1 cellular context compared by ENCODE assay signal in genomic region chr6:52881996-52882841, GRCh38.
TF ChIP-seq lines count a peak whose summit lies in the region.

No MANE protein-coding gene starts in this region.

TF ChIP-seq in HepG2, 621 proteins besides CTCF, POLR2A, EP300 and RAD21 (continued from another document and continues in another):
- TF ChIP-seq, protein P1, sequence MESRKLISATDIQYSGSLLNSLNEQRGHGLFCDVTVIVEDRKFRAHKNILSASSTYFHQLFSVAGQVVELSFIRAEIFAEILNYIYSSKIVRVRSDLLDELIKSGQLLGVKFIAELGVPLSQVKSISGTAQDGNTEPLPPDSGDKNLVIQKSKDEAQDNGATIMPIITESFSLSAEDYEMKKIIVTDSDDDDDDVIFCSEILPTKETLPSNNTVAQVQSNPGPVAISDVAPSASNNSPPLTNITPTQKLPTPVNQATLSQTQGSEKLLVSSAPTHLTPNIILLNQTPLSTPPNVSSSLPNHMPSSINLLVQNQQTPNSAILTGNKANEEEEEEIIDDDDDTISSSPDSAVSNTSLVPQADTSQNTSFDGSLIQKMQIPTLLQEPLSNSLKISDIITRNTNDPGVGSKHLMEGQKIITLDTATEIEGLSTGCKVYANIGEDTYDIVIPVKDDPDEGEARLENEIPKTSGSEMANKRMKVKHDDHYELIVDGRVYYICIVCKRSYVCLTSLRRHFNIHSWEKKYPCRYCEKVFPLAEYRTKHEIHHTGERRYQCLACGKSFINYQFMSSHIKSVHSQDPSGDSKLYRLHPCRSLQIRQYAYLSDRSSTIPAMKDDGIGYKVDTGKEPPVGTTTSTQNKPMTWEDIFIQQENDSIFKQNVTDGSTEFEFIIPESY (CRISPR knock-in tag; IDR thresholded peaks at IDR 0.05): 0 out of 2 replicates have a peak, but pooled peaks have one; percentile 30
- TF ChIP-seq HNRNPL (IDR thresholded peaks at IDR 0.05; ENCODE audit: low read depth, low read length) (no peak), ATF1 (CRISPR knock-in tag; IDR thresholded peaks at IDR 0.05) (no peak), ZNF256 (CRISPR knock-in tag; conservative IDR thresholded peaks at IDR 0.05) (0 out of 2 replicates have a peak, but pooled peaks have one; percentile 66), ZNF746 (CRISPR knock-in tag; IDR thresholded peaks at IDR 0.05) (no peak), ATF7 (IDR thresholded peaks at IDR 0.05) (no peak), ATF7 (CRISPR knock-in tag; IDR thresholded peaks at IDR 0.05) (no peak), KLF16 (CRISPR knock-in tag; IDR thresholded peaks at IDR 0.05) (peak in 1 of 2 experiments; percentile 70; a peak in 2 of 4 replicates), ZNF431 (CRISPR knock-in tag; IDR thresholded peaks at IDR 0.05; ENCODE audit: borderline replicate concordance, low read depth) (no peak), SKI (IDR thresholded peaks at IDR 0.05; ENCODE audit: partially characterized antibody) (no peak), RARA (CRISPR knock-in tag; IDR thresholded peaks at IDR 0.05) (no peak), IRF1 (CRISPR knock-in tag; IDR thresholded peaks at IDR 0.05; ENCODE audit: low read depth) (no peak), ZNF329 (CRISPR knock-in tag; IDR thresholded peaks at IDR 0.05; ENCODE audit: low read depth) (no peak), HOXA7 (CRISPR knock-in tag; IDR thresholded peaks at IDR 0.05) (no peak), RORA (CRISPR knock-in tag; IDR thresholded peaks at IDR 0.05) (no peak), ZNF570 (CRISPR knock-in tag; IDR thresholded peaks at IDR 0.05; ENCODE audit: borderline replicate concordance) (no peak), ATF5 (CRISPR knock-in tag; IDR thresholded peaks at IDR 0.05; ENCODE audit: low read depth) (no peak), MED1 (CRISPR knock-in tag; IDR thresholded peaks at IDR 0.05) (0 out of 2 replicates have a peak, but pooled peaks have one; percentile 44), SMAD9 (CRISPR knock-in tag; IDR thresholded peaks at IDR 0.05) (no peak), ZBED4 (CRISPR knock-in tag; IDR thresholded peaks at IDR 0.05; ENCODE audit: borderline replicate concordance) (no peak), NR2C2 (CRISPR knock-in tag; IDR thresholded peaks at IDR 0.05; ENCODE audit: borderline replicate concordance) (0 out of 2 replicates have a peak, but pooled peaks have one; percentile 21), GMEB2 (CRISPR knock-in tag; IDR thresholded peaks at IDR 0.05; ENCODE audit: low read depth) (no peak), MAFK (conservative IDR thresholded peaks at IDR 0.05 in 1 of 2, IDR thresholded peaks at IDR 0.05 in 1 of 2; ENCODE audit: low read length in 2 of 2) (no peak), ATF4 (CRISPR knock-in tag; IDR thresholded peaks at IDR 0.05) (no peak), DNMT1 (CRISPR knock-in tag; IDR thresholded peaks at IDR 0.05) (no peak), KDM5B (CRISPR knock-in tag; IDR thresholded peaks at IDR 0.05; ENCODE audit: borderline replicate concordance) (no peak), TFDP2 (CRISPR knock-in tag; IDR thresholded peaks at IDR 0.05) (no peak), RARG (CRISPR knock-in tag; IDR thresholded peaks at IDR 0.05; ENCODE audit: low read depth) (no peak), ZBTB1 (CRISPR knock-in tag; IDR thresholded peaks at IDR 0.05; ENCODE audit: borderline replicate concordance) (no peak), ZMYM4 (CRISPR knock-in tag; IDR thresholded peaks at IDR 0.05) (peak; percentile 80), TRIM24 (CRISPR knock-in tag; IDR thresholded peaks at IDR 0.05) (no peak), PHF8 (CRISPR knock-in tag; IDR thresholded peaks at IDR 0.05) (no peak), JUND (CRISPR knock-in tag; IDR thresholded peaks at IDR 0.05) (no peak), ZBTB43 (CRISPR knock-in tag; conservative IDR thresholded peaks at IDR 0.05) (no peak), FOXK2 (IDR thresholded peaks at IDR 0.05) (no peak), ARID2 (CRISPR knock-in tag; IDR thresholded peaks at IDR 0.05; ENCODE audit: borderline replicate concordance) (no peak), NFKB2 (CRISPR knock-in tag; IDR thresholded peaks at IDR 0.05; ENCODE audit: borderline replicate concordance) (peak; percentile 46; the same call in 1 of the 2 replicates), ZNF816 (CRISPR knock-in tag; IDR thresholded peaks at IDR 0.05; ENCODE audit: borderline replicate concordance) (no peak), BHLHE40 (IDR thresholded peaks at IDR 0.05; ENCODE audit: low read length) (peak; percentile 30; the same call in 1 of the 2 replicates)
- TF ChIP-seq, protein P2, sequence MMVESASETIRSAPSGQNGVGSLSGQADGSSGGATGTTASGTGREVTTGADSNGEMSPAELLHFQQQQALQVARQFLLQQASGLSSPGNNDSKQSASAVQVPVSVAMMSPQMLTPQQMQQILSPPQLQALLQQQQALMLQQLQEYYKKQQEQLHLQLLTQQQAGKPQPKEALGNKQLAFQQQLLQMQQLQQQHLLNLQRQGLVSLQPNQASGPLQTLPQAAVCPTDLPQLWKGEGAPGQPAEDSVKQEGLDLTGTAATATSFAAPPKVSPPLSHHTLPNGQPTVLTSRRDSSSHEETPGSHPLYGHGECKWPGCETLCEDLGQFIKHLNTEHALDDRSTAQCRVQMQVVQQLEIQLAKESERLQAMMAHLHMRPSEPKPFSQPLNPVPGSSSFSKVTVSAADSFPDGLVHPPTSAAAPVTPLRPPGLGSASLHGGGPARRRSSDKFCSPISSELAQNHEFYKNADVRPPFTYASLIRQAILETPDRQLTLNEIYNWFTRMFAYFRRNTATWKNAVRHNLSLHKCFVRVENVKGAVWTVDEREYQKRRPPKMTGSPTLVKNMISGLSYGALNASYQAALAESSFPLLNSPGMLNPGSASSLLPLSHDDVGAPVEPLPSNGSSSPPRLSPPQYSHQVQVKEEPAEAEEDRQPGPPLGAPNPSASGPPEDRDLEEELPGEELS (CRISPR knock-in tag; IDR thresholded peaks at IDR 0.05): peak; percentile 29; the same call in 1 of the 2 replicates
- TF ChIP-seq, protein P3, sequence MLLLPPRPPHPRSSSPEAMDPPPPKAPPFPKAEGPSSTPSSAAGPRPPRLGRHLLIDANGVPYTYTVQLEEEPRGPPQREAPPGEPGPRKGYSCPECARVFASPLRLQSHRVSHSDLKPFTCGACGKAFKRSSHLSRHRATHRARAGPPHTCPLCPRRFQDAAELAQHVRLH (CRISPR knock-in tag; IDR thresholded peaks at IDR 0.05; ENCODE audit: borderline replicate concordance, low read depth): peak; percentile 80; the same call in 1 of the 2 replicates
- TF ChIP-seq, protein P4, sequence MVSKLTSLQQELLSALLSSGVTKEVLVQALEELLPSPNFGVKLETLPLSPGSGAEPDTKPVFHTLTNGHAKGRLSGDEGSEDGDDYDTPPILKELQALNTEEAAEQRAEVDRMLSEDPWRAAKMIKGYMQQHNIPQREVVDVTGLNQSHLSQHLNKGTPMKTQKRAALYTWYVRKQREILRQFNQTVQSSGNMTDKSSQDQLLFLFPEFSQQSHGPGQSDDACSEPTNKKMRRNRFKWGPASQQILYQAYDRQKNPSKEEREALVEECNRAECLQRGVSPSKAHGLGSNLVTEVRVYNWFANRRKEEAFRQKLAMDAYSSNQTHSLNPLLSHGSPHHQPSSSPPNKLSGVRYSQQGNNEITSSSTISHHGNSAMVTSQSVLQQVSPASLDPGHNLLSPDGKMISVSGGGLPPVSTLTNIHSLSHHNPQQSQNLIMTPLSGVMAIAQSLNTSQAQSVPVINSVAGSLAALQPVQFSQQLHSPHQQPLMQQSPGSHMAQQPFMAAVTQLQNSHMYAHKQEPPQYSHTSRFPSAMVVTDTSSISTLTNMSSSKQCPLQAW (CRISPR knock-in tag; IDR thresholded peaks at IDR 0.05): peak; percentile 39
